ENCODE assay signal across 10 cellular contexts in genomic region chr6:45678063-45678620, GRCh38.
DNase-seq lines count a peak whose midpoint lies in the region; ATAC-seq and TF ChIP-seq lines count a peak whose summit lies in the region.
"Had no signal": no experiment of that assay in that cellular context is flagged by ENCODE, and none has a peak within 500 bp of the region (broad histone marks: within the 10 kb centered on the region; RNA-seq: fewer than 3 reads in every experiment).

No MANE protein-coding gene starts in this region.

- CTCF ChIA-PET in IMR-90 (lab: Yijun Ruan, JAX), result no interaction called here

- no peak overlapping the region for H4K5ac ChIP-seq in IMR-90 (ENCODE audit: low read depth, low read length)

- H3K27me3 ChIP-seq in BLaER1 treated with 17β-estradiol and CSF1 and Interleukin-3, amounts not matched to agents 10 nM and 100 nM, result no peaks in the 10 kb centered on the region
- H3K27me3 ChIP-seq in IMR-90 (ENCODE audit: control insufficient read depth, insufficient read depth, low read length), result no peaks in the 10 kb centered on the region

- H2BK20ac ChIP-seq in IMR-90 (ENCODE audit: low read depth, low read length), result peak overlapping the region; percentile 8; the same call in 1 of the 2 replicates

- DNase-seq in IMR-90, result no peak
- DNase-seq in activated naive CD8-positive, alpha-beta T cell treated with anti-CD3 and anti-CD28 coated beads, Interleukin-2, amount 10 ng/mL, durations not matched to agents 7 days and 5 days, result no peak
- DNase-seq in naive thymus-derived CD8-positive, alpha-beta T cell, result no peak
- no peak for DNase-seq in left colon
- DNase-seq: cortex of kidney, glutamatergic neuron had no signal

- dilution Hi-C loops in IMR-90 (cut with HindIII; ENCODE audit: low sequenced_read_pairs, unreplicated experiment), result no loop called here

- H3K4me2 ChIP-seq in BLaER1 treated with 17β-estradiol and CSF1 and Interleukin-3, amounts not matched to agents 10 nM and 100 nM, result peak overlapping the region; percentile 82 to 94 (median 89)
- no peak overlapping the region for H3K4me2 ChIP-seq in IMR-90 (ENCODE audit: low read depth, low read length)

- peak overlapping the region; percentile 27; the same call in 1 of the 2 replicates for H2AK5ac ChIP-seq in IMR-90 (ENCODE audit: low read depth, low read length)

- 17% methylated on average over 2 of the region's 6 CpGs; no CpG with 5 or more reads in 1 of the 2 experiments for WGBS in IMR-90 (ENCODE audit: extremely low coverage in 2 of 2, insufficient read length in 1 of 2), 2 experiments

- H3K14ac ChIP-seq in IMR-90 (replicated peaks; ENCODE audit: low read depth, low read length), result 0 out of 2 replicates have a peak overlapping the region, but pooled peaks have one; percentile 29

- no peaks in the 10 kb centered on the region for H3K79me1 ChIP-seq in IMR-90 (ENCODE audit: low read depth in 1 of 2, low read length in 2 of 2)

- in situ Hi-C loops in IMR-90 (cut with MboI; ENCODE audit: low sequenced_read_pairs), result no loop called here

- ATAC-seq in IMR-90 (ENCODE audit: low read depth), result no peak
- no peak for ATAC-seq in activated naive CD8-positive, alpha-beta T cell treated with anti-CD3 and anti-CD28 coated beads, Interleukin-2, amount 10 ng/mL, durations not matched to agents 7 days and 5 days (ENCODE audit: low read depth)
- ATAC-seq in naive thymus-derived CD8-positive, alpha-beta T cell, result no peak
- ATAC-seq in esophagus mucosa, result no peak
- ATAC-seq in HG03378 (IDR thresholded peaks at IDR 0.05; ENCODE audit: unreplicated experiment), result no peak
- no peak for ATAC-seq in left colon
- no peak for ATAC-seq in GM19324 (IDR thresholded peaks at IDR 0.05; ENCODE audit: low FRiP score, unreplicated experiment)

- no peak for TF ChIP-seq CTCF in IMR-90 (conservative IDR thresholded peaks at IDR 0.05; ENCODE audit: low read depth, low read length)

- peaks cover 9% of the 10 kb centered on the region for H3K36me3 Mint-ChIP-seq in activated naive CD8-positive, alpha-beta T cell treated with anti-CD3 and anti-CD28 coated beads, Interleukin-2, amount 10 ng/mL, durations not matched to agents 7 days and 5 days
- peaks cover 0 to 15% (median 0%) of the 10 kb centered on the region in 3 donors for H3K36me3 Mint-ChIP-seq in naive thymus-derived CD8-positive, alpha-beta T cell

- peaks cover 7% of the 10 kb centered on the region for H3K9me3 Mint-ChIP-seq in activated naive CD8-positive, alpha-beta T cell treated with anti-CD3 and anti-CD28 coated beads, Interleukin-2, amount 10 ng/mL, durations not matched to agents 7 days and 5 days
- peaks cover 0 to 26% (median 12%) of the 10 kb centered on the region in 9 donors for H3K9me3 Mint-ChIP-seq in naive thymus-derived CD8-positive, alpha-beta T cell

- TF ChIP-seq POLR2A in IMR-90 (IDR thresholded peaks at IDR 0.05; ENCODE audit: low read depth, low read length), result no peak

- no peak overlapping the region for H2AK9ac ChIP-seq in IMR-90 (replicated peaks; ENCODE audit: low read depth, low read length, poor library complexity)

- H3K18ac ChIP-seq in IMR-90 (ENCODE audit: low read depth, low read length), result peak overlapping the region; percentile 64

- no peaks in the 10 kb centered on the region for H3K27me3 Mint-ChIP-seq in activated naive CD8-positive, alpha-beta T cell treated with anti-CD3 and anti-CD28 coated beads, Interleukin-2, amount 10 ng/mL, durations not matched to agents 7 days and 5 days
- H3K27me3 Mint-ChIP-seq in naive thymus-derived CD8-positive, alpha-beta T cell, result no peaks in the 10 kb centered on the region

- H3K4me1 ChIP-seq in BLaER1 treated with 17β-estradiol and CSF1 and Interleukin-3, amounts not matched to agents 10 nM and 100 nM, result peaks cover 45 to 61% (median 53%) of the 10 kb centered on the region in 10 experiments
- H3K4me1 ChIP-seq in IMR-90 (ENCODE audit: control insufficient read depth, insufficient read depth, low read length), result peaks cover 11% of the 10 kb centered on the region

- H3K36me3 ChIP-seq in BLaER1 treated with 17β-estradiol and CSF1 and Interleukin-3, amounts not matched to agents 10 nM and 100 nM, result no peaks in the 10 kb centered on the region
- H3K36me3 ChIP-seq in IMR-90 (ENCODE audit: control insufficient read depth, insufficient read depth, low read length), result no peaks in the 10 kb centered on the region

- peak overlapping the region; percentile 70 for H2AFZ ChIP-seq in IMR-90 (replicated peaks; ENCODE audit: low read length, poor library complexity)

- H2BK15ac ChIP-seq in IMR-90 (ENCODE audit: low read depth, low read length), result peak overlapping the region; percentile 6; the same call in 1 of the 3 replicates

- H3K4me1 Mint-ChIP-seq in activated naive CD8-positive, alpha-beta T cell treated with anti-CD3 and anti-CD28 coated beads, Interleukin-2, amount 10 ng/mL, durations not matched to agents 7 days and 5 days, result peaks cover 26% of the 10 kb centered on the region
- H3K4me1 Mint-ChIP-seq in naive thymus-derived CD8-positive, alpha-beta T cell, result peaks cover 22 to 52% (median 36%) of the 10 kb centered on the region in 4 donors

- peak overlapping the region; percentile 42 for H2BK120ac ChIP-seq in IMR-90 (ENCODE audit: low read depth, low read length)

- TF ChIP-seq RAD21 in IMR-90 (IDR thresholded peaks at IDR 0.05; ENCODE audit: low read length), result no peak

- peaks cover 12% of the 10 kb centered on the region; the same call in 1 of the 2 replicates for H3K9me1 ChIP-seq in IMR-90 (ENCODE audit: insufficient read depth, low read length)

- no peak overlapping the region for H3K23ac ChIP-seq in IMR-90 (ENCODE audit: low read depth, low read length)

- peak overlapping the region; percentile 34 for H3K4ac ChIP-seq in IMR-90 (ENCODE audit: low read depth, low read length)

- H3K9me3 ChIP-seq in BLaER1 treated with 17β-estradiol and CSF1 and Interleukin-3, amounts not matched to agents 10 nM and 100 nM (replicated peaks in 1 of 11), result peaks cover 31 to 41% (median 36%) of the 10 kb centered on the region in 11 experiments
- H3K9me3 ChIP-seq in IMR-90 (ENCODE audit: control insufficient read depth, insufficient read depth, low read length), result peaks cover 7% of the 10 kb centered on the region

- H4K20me1 ChIP-seq in BLaER1 treated with 17β-estradiol and CSF1 and Interleukin-3, amounts not matched to agents 10 nM and 100 nM, result peaks cover 0 to 4% (median 0%) of the 10 kb centered on the region in 11 experiments; a peak in 2 of 22 replicates
- H4K20me1 ChIP-seq in IMR-90 (ENCODE audit: insufficient read depth, low read length), result no peaks in the 10 kb centered on the region

- peak overlapping the region in 10 of 11 experiments; percentile 35 to 91 (median 73); a peak in 20 of 22 replicates for H3K27ac ChIP-seq in BLaER1 treated with 17β-estradiol and CSF1 and Interleukin-3, amounts not matched to agents 10 nM and 100 nM
- no peak overlapping the region for H3K27ac ChIP-seq in IMR-90 (ENCODE audit: insufficient read depth, low read length)

- POLR2A ChIA-PET in IMR-90 (lab: Charles Lee; ENCODE audit: unreplicated experiment), result no interaction called here
- POLR2A ChIA-PET in activated naive CD8-positive, alpha-beta T cell treated with anti-CD3 and anti-CD28 coated beads, Interleukin-2, amount 10 ng/mL, durations not matched to agents 7 days and 5 days (lab: Charles Lee), result no interaction called here
- POLR2A ChIA-PET in naive thymus-derived CD8-positive, alpha-beta T cell (lab: Charles Lee), result interaction anchor here (0.7 to 2.2 kb wide), 5 partner anchors 8 to 256 kb away, joined by 3 to 6 read pairs (median 5); no protein-coding TSS in a partner anchor

- peak overlapping the region in 2 of 10 experiments; percentile 7 to 26; a peak in 4 of 20 replicates for H3K4me3 ChIP-seq in BLaER1 treated with 17β-estradiol and CSF1 and Interleukin-3, amounts not matched to agents 10 nM and 100 nM
- no peak overlapping the region for H3K4me3 ChIP-seq in IMR-90 (ENCODE audit: insufficient read depth, low read depth, low read length)

- BruUV-seq in IMR-90 (replicated peaks; lab: Mats Ljungman, UMichigan), result no TSS peak

- peak overlapping the region; percentile 12; the same call in 1 of the 2 replicates for H3K56ac ChIP-seq in IMR-90 (ENCODE audit: extremely low read depth, insufficient read depth, low read length)

- H4K91ac ChIP-seq in IMR-90 (ENCODE audit: insufficient read depth, low read depth, low read length), result peak overlapping the region; percentile 50; the same call in 1 of the 2 replicates

- no peak overlapping the region for H3K27ac Mint-ChIP-seq in activated naive CD8-positive, alpha-beta T cell treated with anti-CD3 and anti-CD28 coated beads, Interleukin-2, amount 10 ng/mL, durations not matched to agents 7 days and 5 days
- H3K27ac Mint-ChIP-seq in naive thymus-derived CD8-positive, alpha-beta T cell, result peak overlapping the region; percentile 58 to 93 (median 86)

- peak overlapping the region; percentile 0 for H3K4me3 Mint-ChIP-seq in activated naive CD8-positive, alpha-beta T cell treated with anti-CD3 and anti-CD28 coated beads, Interleukin-2, amount 10 ng/mL, durations not matched to agents 7 days and 5 days
- peak overlapping the region in 9 of 10 donors; percentile 50 to 88 (median 77) for H3K4me3 Mint-ChIP-seq in naive thymus-derived CD8-positive, alpha-beta T cell

- no peak overlapping the region for H2BK5ac ChIP-seq in IMR-90 (ENCODE audit: low read depth, low read length, poor library complexity, severe bottlenecking)

- H3K9ac ChIP-seq in BLaER1 treated with 17β-estradiol and CSF1 and Interleukin-3, amounts not matched to agents 10 nM and 100 nM, result peak overlapping the region in 9 of 11 experiments; percentile 35 to 73 (median 59); a peak in 18 of 22 replicates
- H3K9ac ChIP-seq in IMR-90 (ENCODE audit: low read depth, low read length), result peak overlapping the region; percentile 31; the same call in 1 of the 2 replicates

- H4K8ac ChIP-seq in IMR-90 (ENCODE audit: low read depth in 2 of 2, low read length in 2 of 2), result peak overlapping the region; percentile 21 to 49; a peak in 3 of 4 replicates

- intact Hi-C loops in IMR-90 (cut with micrococcal nuclease), result no loop called here
- intact Hi-C loops in left colon (cut with DNase I, micrococcal nuclease), result no loop called here

TF ChIP-seq in IMR-90, 13 proteins besides CTCF, POLR2A, EP300 and RAD21 (continues in another document):
- TF ChIP-seq CHD1 (IDR thresholded peaks at IDR 0.05; ENCODE audit: low read depth, low read length), result no peak
- no peak for TF ChIP-seq RCOR1 (IDR thresholded peaks at IDR 0.05; ENCODE audit: insufficient replicate concordance, low read length)
- no peak for TF ChIP-seq ELK1 (IDR thresholded peaks at IDR 0.05; ENCODE audit: borderline replicate concordance, low read depth, low read length)
- TF ChIP-seq MXI1 (IDR thresholded peaks at IDR 0.05; ENCODE audit: borderline replicate concordance, low read depth, low read length), result no peak
